In genomic region chr3:180420016-180420415, GRCh38 we compare ENCODE assay signal across 16 cellular contexts.
"Had no signal": no experiment of that assay in that cellular context is flagged by ENCODE, and none has a peak within 500 bp of the region (broad histone marks: within the 10 kb centered on the region; RNA-seq: fewer than 3 reads in every experiment).

No MANE protein-coding gene starts in this region.

- H3K36me3 ChIP-seq: lower lobe of right lung, pancreas, right lobe of liver, upper lobe of right lung had no signal

- H3K4me3 ChIP-seq: hepatocyte, lower lobe of right lung, pancreas, right lobe of liver, upper lobe of right lung had no signal

- H3K79me2 ChIP-seq: hepatocyte had no signal

- H3K4me2 ChIP-seq: hepatocyte had no signal

- H2AFZ ChIP-seq: hepatocyte had no signal

- ATAC-seq: activated CD8-positive, alpha-beta memory T cell treated with anti-CD3 and anti-CD28 coated beads, Interleukin-2, amount 10 ng/mL, durations not matched to agents 7 days and 5 days; esophagus mucosa; lower lobe of right lung; natural killer cell; pancreas; right lobe of liver; stimulated activated naive B cell treated with anti-CD40 and anti-IgM and Interleukin-4, amounts not matched to agents 10 μg/mL and 1 μg/mL and 100 μg/mL, for 72 hours; upper lobe of right lung had no signal

- H3K27me3 ChIP-seq: hepatocyte, pancreas, right lobe of liver, upper lobe of right lung had no signal

- H3K27ac ChIP-seq: hepatocyte, lower lobe of right lung, pancreas, right lobe of liver, upper lobe of right lung had no signal

- DNase-seq: activated CD4-positive, alpha-beta memory T cell treated with anti-CD3 and anti-CD28 coated beads, Interleukin-2, amount 10 ng/mL, durations not matched to agents 7 days and 5 days; activated CD4-positive, alpha-beta T cell treated with anti-CD3 and anti-CD28 coated beads for 48 hours; activated CD4-positive, CD25-positive, alpha-beta regulatory T cell; activated CD8-positive, alpha-beta memory T cell treated with anti-CD3 and anti-CD28 coated beads, Interleukin-2, amount 10 ng/mL, durations not matched to agents 7 days and 5 days; activated naive CD8-positive, alpha-beta T cell treated with anti-CD3 and anti-CD28 coated beads for 36 hours; amygdala; cortex of kidney; lower lobe of right lung; natural killer cell; pancreas; right lobe of liver; stimulated activated CD4-positive, alpha-beta T cell treated with anti-CD3 and anti-CD28 coated beads, Interleukin-4, amount 100 ng/mL, for 4 hours; stimulated activated naive B cell treated with anti-CD40 and anti-IgM and Interleukin-4, amounts not matched to agents 10 μg/mL and 1 μg/mL and 100 μg/mL, for 72 hours; upper lobe of right lung had no signal

- H3K9me3 ChIP-seq: lower lobe of right lung, pancreas, right lobe of liver, upper lobe of right lung had no signal

- H3K4me1 ChIP-seq: lower lobe of right lung, pancreas, right lobe of liver, upper lobe of right lung had no signal
